In the genomic region with DNA sequence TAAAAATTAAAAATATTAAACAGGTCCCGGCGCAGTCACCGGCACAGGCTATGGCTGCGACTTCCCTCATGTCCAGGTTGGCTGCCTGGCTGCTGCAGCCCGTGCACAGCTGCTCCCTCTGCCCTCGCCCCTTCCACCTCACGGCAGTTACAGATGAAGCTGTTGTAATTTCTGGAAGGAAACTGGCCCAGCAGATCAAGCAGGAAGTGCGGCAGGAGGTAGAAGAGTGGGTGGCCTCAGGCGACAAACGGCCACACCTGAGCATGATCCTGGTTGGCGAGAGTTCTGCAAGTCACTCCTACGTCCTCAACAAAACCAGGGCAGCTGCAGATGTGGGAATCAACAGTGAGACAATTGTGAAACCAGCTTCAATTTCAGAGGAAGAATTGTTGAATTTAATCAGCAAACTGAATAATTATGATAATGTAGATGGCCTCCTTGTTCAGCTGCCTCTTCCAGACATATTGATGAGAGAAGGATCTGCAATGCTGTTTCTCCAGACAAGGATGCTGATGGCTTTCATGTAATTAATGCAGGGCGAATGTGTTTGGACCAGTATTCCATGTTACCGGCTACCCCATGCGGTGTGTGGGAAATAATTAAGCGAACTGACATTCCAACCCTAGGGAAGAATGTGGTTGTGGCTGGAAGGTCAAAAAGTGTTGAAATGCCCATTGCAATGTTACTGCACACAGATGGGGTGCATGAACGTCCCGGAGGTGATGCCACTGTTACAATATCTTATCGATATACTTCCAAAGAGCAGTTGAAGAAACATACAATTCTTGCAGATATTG, we compare ENCODE assay signal across 8 cellular contexts. TPM values are rescaled to one million over a fixed set of nuclear protein-coding genes. Genes with fewer than 3 reads are reported as not detected.
DNase-seq lines count a peak whose midpoint lies in the region; ATAC-seq and TF ChIP-seq lines count a peak whose summit lies in the region.

No MANE protein-coding gene starts in this region.

- ATAC-seq in GM21717 (IDR thresholded peaks at IDR 0.05; ENCODE audit: unreplicated experiment) (peak; percentile 66), gastroesophageal sphincter (no peak)

- H3K9me3 ChIP-seq in gastroesophageal sphincter (no peaks in the 10 kb centered on the region), Karpas-422 (ENCODE audit: low read length) (no peaks in the 10 kb centered on the region)

- H3K9ac ChIP-seq in Karpas-422 (ENCODE audit: low read length): no peak overlapping the region

- H3K4me1 ChIP-seq in gastroesophageal sphincter: no peaks in the 10 kb centered on the region
- H3K4me1 ChIP-seq in Karpas-422 (ENCODE audit: low read length): no peaks in the 10 kb centered on the region

- H3K36me3 ChIP-seq in brain microvascular endothelial cell (replicated peaks) (no peaks in the 10 kb centered on the region), gastroesophageal sphincter (no peaks in the 10 kb centered on the region), Karpas-422 (ENCODE audit: insufficient read depth, low read length) (no peaks in the 10 kb centered on the region)

- 79 to 80% methylated on average over 11 to 13 of the region's 19 CpGs for whole genome bisulfite sequencing in gastroesophageal sphincter (ENCODE audit: low coverage in 1 of 2), 2 donors

- in situ Hi-C loops in brain microvascular endothelial cell (cut with HindIII; ENCODE audit: low pct_ligation_motif_present, low sequenced_read_pairs): no loop called here

- TF ChIP-seq POLR2A in gastroesophageal sphincter (IDR thresholded peaks at IDR 0.05): no peak

- no peak overlapping the region for H3K4me2 ChIP-seq in Karpas-422 (ENCODE audit: low read depth, low read length, poor library complexity, severe bottlenecking)

- H3K27me3 ChIP-seq in brain microvascular endothelial cell (replicated peaks) (no peaks in the 10 kb centered on the region), gastroesophageal sphincter (no peaks in the 10 kb centered on the region), Karpas-422 (ENCODE audit: low read length) (no peaks in the 10 kb centered on the region)

- no peak for TF ChIP-seq EP300 in gastroesophageal sphincter (IDR thresholded peaks at IDR 0.05)

- no peak overlapping the region for H3K27ac ChIP-seq in brain microvascular endothelial cell
- no peak overlapping the region for H3K27ac ChIP-seq in gastroesophageal sphincter
- no peak overlapping the region for H3K27ac ChIP-seq in Karpas-422 (ENCODE audit: low read length)

- DNase-seq in ELF-1 (ENCODE audit: low read depth, low spot score): peak; percentile 84
- DNase-seq in NOMO-1 (lab: John Stamatoyannopoulos, UW; ENCODE audit: unreplicated experiment in 2 of 2): peak; percentile 69 to 71
- peak; percentile 47 for DNase-seq in kidney tubule cell (ENCODE audit: low spot score)
- DNase-seq in brain microvascular endothelial cell: no peak
- DNase-seq in Karpas-422: no peak
- DNase-seq in superior temporal gyrus (ENCODE audit: extremely low spot score): no peak

- H4K20me1 ChIP-seq in Karpas-422 (ENCODE audit: insufficient read depth, low read depth, low read length): no peaks in the 10 kb centered on the region

- H3K79me2 ChIP-seq in Karpas-422 (ENCODE audit: low read length): no peaks in the 10 kb centered on the region

- H3K4me3 ChIP-seq in brain microvascular endothelial cell (ENCODE audit: low read depth, low read length): no peak overlapping the region
- H3K4me3 ChIP-seq in gastroesophageal sphincter: no peak overlapping the region
- H3K4me3 ChIP-seq in Karpas-422 (ENCODE audit: low read length): no peak overlapping the region

- no peaks in the 10 kb centered on the region for H3K9me2 ChIP-seq in Karpas-422 (replicated peaks; ENCODE audit: insufficient read depth, low read length)

- no peak overlapping the region for H2AFZ ChIP-seq in Karpas-422 (ENCODE audit: low read length)

- TF ChIP-seq CTCF in brain microvascular endothelial cell (IDR thresholded peaks at IDR 0.05; ENCODE audit: low read depth, low read length, missing control alignments): no peak
- no peak for TF ChIP-seq CTCF in gastroesophageal sphincter (IDR thresholded peaks at IDR 0.05)

RNA-seq across cellular contexts. Expression of a gene that starts 13.2 kb away (rescaled TPM):
- 100 to 1,000 TPM in 1 of 4 donors, 10 to 100 TPM in 3; 74.2 to 158 (median 82.1) TPM for total RNA-seq in gastroesophageal sphincter
- total RNA-seq in Karpas-422 (2014; rRNA removed; shearing (Covaris generic); ENCODE audit: low replicate concordance): 0.18 and 0.78 TPM in 2 replicates

Comparison
In these comparisons a context has a peak if more than half of its experiments do, and no peak if none do; other contexts are left out.
1. DNase-seq: peak in ELF-1 (single experiment), NOMO-1 (2 of 2) and kidney tubule cell (single experiment); none in brain microvascular endothelial cell (single experiment), Karpas-422 (single experiment) and superior temporal gyrus (single experiment).
2. RNA of a gene that starts 13.2 kb away (total RNA-seq): 74.2 to 158 TPM in gastroesophageal sphincter; 0.18 to 0.78 TPM in Karpas-422; every median in the first group is over 10 times any median in the second.